1 cellular context compared by ENCODE assay signal in the genomic region with DNA sequence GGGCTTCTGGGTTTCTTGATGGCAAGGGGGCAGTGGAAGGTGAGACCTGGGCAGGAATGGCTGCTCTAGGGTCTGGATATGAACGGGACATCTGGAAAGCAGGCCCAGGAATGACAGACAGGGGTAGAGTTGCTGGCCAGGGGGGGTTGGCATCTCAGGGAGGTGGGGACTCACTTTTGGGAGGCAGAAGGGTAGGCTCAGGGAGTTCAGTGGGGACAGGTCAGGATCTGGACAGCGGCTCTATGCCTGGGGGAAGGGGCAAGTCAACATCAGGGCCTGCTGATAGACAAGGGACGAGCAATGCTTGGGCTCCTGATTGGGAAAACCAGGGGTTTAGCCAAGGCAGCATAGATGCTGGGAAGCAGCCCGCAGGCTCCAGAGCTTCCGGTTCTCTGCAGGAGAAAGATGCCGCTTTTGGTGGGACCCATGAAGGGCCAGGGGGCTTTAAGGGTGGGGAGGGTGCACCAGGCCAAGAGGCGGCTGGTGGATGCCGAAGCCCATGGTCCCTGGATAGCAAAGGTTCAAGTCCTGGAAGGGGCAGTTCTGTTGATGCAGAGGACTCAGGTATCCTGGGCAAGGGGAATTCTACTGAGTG.
TF ChIP-seq lines count a peak whose summit lies in the region.

No MANE protein-coding gene starts in this region.

TF ChIP-seq in SK-N-SH treated with all-trans-retinoic acid at 6 μM for 48 hours, 23 proteins besides CTCF, POLR2A, EP300 and RAD21 (continued from another document):
- TF ChIP-seq, protein P1, sequence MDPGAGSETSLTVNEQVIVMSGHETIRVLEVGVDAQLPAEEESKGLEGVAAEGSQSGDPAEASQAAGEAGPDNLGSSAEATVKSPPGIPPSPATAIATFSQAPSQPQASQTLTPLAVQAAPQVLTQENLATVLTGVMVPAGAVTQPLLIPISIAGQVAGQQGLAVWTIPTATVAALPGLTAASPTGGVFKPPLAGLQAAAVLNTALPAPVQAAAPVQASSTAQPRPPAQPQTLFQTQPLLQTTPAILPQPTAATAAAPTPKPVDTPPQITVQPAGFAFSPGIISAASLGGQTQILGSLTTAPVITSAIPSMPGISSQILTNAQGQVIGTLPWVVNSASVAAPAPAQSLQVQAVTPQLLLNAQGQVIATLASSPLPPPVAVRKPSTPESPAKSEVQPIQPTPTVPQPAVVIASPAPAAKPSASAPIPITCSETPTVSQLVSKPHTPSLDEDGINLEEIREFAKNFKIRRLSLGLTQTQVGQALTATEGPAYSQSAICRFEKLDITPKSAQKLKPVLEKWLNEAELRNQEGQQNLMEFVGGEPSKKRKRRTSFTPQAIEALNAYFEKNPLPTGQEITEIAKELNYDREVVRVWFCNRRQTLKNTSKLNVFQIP (CRISPR knock-in tag; IDR thresholded peaks at IDR 0.05; ENCODE audit: borderline replicate concordance, low read depth) = no peak
- TF ChIP-seq TCF4 (CRISPR knock-in tag; IDR thresholded peaks at IDR 0.05; ENCODE audit: borderline replicate concordance) = no peak
- no peak for TF ChIP-seq RARB (CRISPR knock-in tag; IDR thresholded peaks at IDR 0.05)
- no peak for TF ChIP-seq ZFP30 (CRISPR knock-in tag; IDR thresholded peaks at IDR 0.05)
- no peak for TF ChIP-seq ESRRG (CRISPR knock-in tag; IDR thresholded peaks at IDR 0.05)
- TF ChIP-seq ZNF70 (CRISPR knock-in tag; IDR thresholded peaks at IDR 0.05) = no peak
